Comparison of ENCODE assay signal across 16 cellular contexts in genomic region chr17:41654134-41654907, GRCh38. TPM values are rescaled to one million over a fixed set of nuclear protein-coding genes. Genes with fewer than 3 reads are reported as not detected.
DNase-seq lines count a peak whose midpoint lies in the region; ATAC-seq lines count a peak whose summit lies in the region.
"Had no signal": no experiment of that assay in that cellular context is flagged by ENCODE, and none has a peak within 500 bp of the region (broad histone marks: within the 10 kb centered on the region; RNA-seq: fewer than 3 reads in every experiment).

No MANE protein-coding gene starts in this region.

- ATAC-seq in HG03571 (IDR thresholded peaks at IDR 0.05; ENCODE audit: unreplicated experiment) (no peak), HG03439 (IDR thresholded peaks at IDR 0.05; ENCODE audit: unreplicated experiment) (no peak)
- ATAC-seq: activated T-helper 17 cell treated with anti-CD3 and anti-CD28 coated beads, Interleukin-2, amount 50 U/mL, for 72 hours had no signal

- H3K27ac Mint-ChIP-seq in activated CD4-positive, alpha-beta memory T cell treated with anti-CD3 and anti-CD28 coated beads, Interleukin-2, amount 10 ng/mL, durations not matched to agents 7 days and 5 days: no peak overlapping the region
- H3K27ac Mint-ChIP-seq: activated T-helper 17 cell treated with anti-CD3 and anti-CD28 coated beads, Interleukin-2, amount 50 U/mL, for 72 hours had no signal

- H3K27me3 Mint-ChIP-seq in activated CD4-positive, alpha-beta memory T cell treated with anti-CD3 and anti-CD28 coated beads, Interleukin-2, amount 10 ng/mL, durations not matched to agents 7 days and 5 days: peaks cover 2% of the 10 kb centered on the region

- H3K27me3 ChIP-seq in duodenal mucosa (ENCODE audit: control insufficient read depth in 1 of 2, insufficient read depth in 2 of 2, low read length in 2 of 2): no peaks in the 10 kb centered on the region
- H3K27me3 ChIP-seq in muscle layer of duodenum (ENCODE audit: low read depth, low read length): no peaks in the 10 kb centered on the region
- H3K27me3 ChIP-seq: brain microvascular endothelial cell, MG63 had no signal

- peak; percentile 44 for DNase-seq in NCI-H748 (lab: John Stamatoyannopoulos, UW; ENCODE audit: unreplicated experiment)
- no peak for DNase-seq in NCI-H748 treated with DMSO at 0.1 percent for 48 hours (lab: John Stamatoyannopoulos, UW)
- peak; percentile 88 for DNase-seq in ureter (ENCODE audit: low spot score)
- DNase-seq in activated CD4-positive, alpha-beta memory T cell treated with anti-CD3 and anti-CD28 coated beads, Interleukin-2, amount 10 ng/mL, durations not matched to agents 7 days and 5 days: no peak
- DNase-seq: activated CD4-positive, alpha-beta T cell treated with anti-CD3 and anti-CD28 coated beads for 1 hour; brain microvascular endothelial cell; MG63; NCI-H446 treated with DMSO at 0.1 percent for 48 hours; occipital lobe; stimulated activated CD4-positive, alpha-beta T cell treated with anti-CD3 and anti-CD28 coated beads, Interleukin-2, amount 100 ng/mL, for 48 hours; stimulated activated naive CD4-positive, alpha-beta T cell treated with Interleukin-2 at 50 U/mL for 16 hours had no signal

- peak overlapping the region; percentile 84 to 86 for H3K9ac ChIP-seq in duodenal mucosa (ENCODE audit: low read depth in 1 of 2, low read length in 2 of 2)

- H3K9me3 Mint-ChIP-seq in activated CD4-positive, alpha-beta memory T cell treated with anti-CD3 and anti-CD28 coated beads, Interleukin-2, amount 10 ng/mL, durations not matched to agents 7 days and 5 days: no peaks in the 10 kb centered on the region
- H3K9me3 Mint-ChIP-seq: activated T-helper 17 cell treated with anti-CD3 and anti-CD28 coated beads, Interleukin-2, amount 50 U/mL, for 72 hours had no signal

- H3K27ac ChIP-seq in duodenal mucosa (ENCODE audit: low read depth, low read length) (peak overlapping the region; percentile 94), muscle layer of duodenum (ENCODE audit: low read length) (peak overlapping the region; percentile 87)
- H3K27ac ChIP-seq: brain microvascular endothelial cell had no signal

- H3K9me3 ChIP-seq in duodenal mucosa (ENCODE audit: control insufficient read depth in 1 of 2, low read length in 2 of 2) (no peaks in the 10 kb centered on the region), muscle layer of duodenum (ENCODE audit: control insufficient read depth in 1 of 2, low read length in 2 of 2) (no peaks in the 10 kb centered on the region)
- H3K9me3 ChIP-seq: MG63 had no signal

- H3K4me1 Mint-ChIP-seq in activated CD4-positive, alpha-beta memory T cell treated with anti-CD3 and anti-CD28 coated beads, Interleukin-2, amount 10 ng/mL, durations not matched to agents 7 days and 5 days: no peaks in the 10 kb centered on the region
- H3K4me1 Mint-ChIP-seq: activated T-helper 17 cell treated with anti-CD3 and anti-CD28 coated beads, Interleukin-2, amount 50 U/mL, for 72 hours had no signal

- H3K4me3 ChIP-seq in duodenal mucosa (ENCODE audit: low read depth in 1 of 2, low read length in 2 of 2) (peak overlapping the region in 1 of 2 donors; percentile 41), muscle layer of duodenum (ENCODE audit: low read depth in 1 of 2, low read length in 2 of 2) (no peak overlapping the region)
- H3K4me3 ChIP-seq: MG63 had no signal

- peaks cover 87 to 93% of the 10 kb centered on the region in 2 donors for H3K4me1 ChIP-seq in duodenal mucosa (ENCODE audit: control insufficient read depth in 1 of 2, insufficient read depth in 2 of 2, low read length in 2 of 2)
- peaks cover 0 to 7% of the 10 kb centered on the region in 2 donors for H3K4me1 ChIP-seq in muscle layer of duodenum (ENCODE audit: control insufficient read depth in 1 of 2, insufficient read depth in 2 of 2, low read length in 2 of 2)

- POLR2A ChIA-PET in activated CD4-positive, alpha-beta memory T cell treated with anti-CD3 and anti-CD28 coated beads, Interleukin-2, amount 10 ng/mL, durations not matched to agents 7 days and 5 days (lab: Charles Lee): interaction anchor here (1.5 to 2.0 kb wide), 2 partner anchors 12 to 35 kb away, joined by 6 read pairs; no protein-coding TSS in a partner anchor

- H3K4me3 Mint-ChIP-seq in activated CD4-positive, alpha-beta memory T cell treated with anti-CD3 and anti-CD28 coated beads, Interleukin-2, amount 10 ng/mL, durations not matched to agents 7 days and 5 days: no peak overlapping the region
- H3K4me3 Mint-ChIP-seq: activated T-helper 17 cell treated with anti-CD3 and anti-CD28 coated beads, Interleukin-2, amount 50 U/mL, for 72 hours had no signal

- no peaks in the 10 kb centered on the region for H3K36me3 Mint-ChIP-seq in activated CD4-positive, alpha-beta memory T cell treated with anti-CD3 and anti-CD28 coated beads, Interleukin-2, amount 10 ng/mL, durations not matched to agents 7 days and 5 days (ENCODE audit: low read depth)

- H3K36me3 ChIP-seq in duodenal mucosa (ENCODE audit: control insufficient read depth in 1 of 2, insufficient read depth in 2 of 2, low read length in 2 of 2) (no peaks in the 10 kb centered on the region), muscle layer of duodenum (ENCODE audit: control insufficient read depth in 1 of 2, insufficient read depth in 2 of 2, low read length in 2 of 2) (no peaks in the 10 kb centered on the region)
- H3K36me3 ChIP-seq: brain microvascular endothelial cell, MG63 had no signal

- CTCF ChIA-PET in activated CD4-positive, alpha-beta memory T cell treated with anti-CD3 and anti-CD28 coated beads, Interleukin-2, amount 10 ng/mL, durations not matched to agents 7 days and 5 days (lab: Charles Lee): interaction anchor here (11.7 kb wide), 1 partner anchor 10 kb away, joined by 330 read pairs; no protein-coding TSS in a partner anchor

RNA-seq across cellular contexts. Expression of gene KRT17, which starts 29.9 kb away (rescaled TPM):
- 223 TPM for total RNA-seq in ureter
- not detected for total RNA-seq in activated CD4-positive, alpha-beta memory T cell treated with anti-CD3 and anti-CD28 coated beads, Interleukin-2, amount 10 ng/mL, durations not matched to agents 7 days and 5 days

RNA-seq across cellular contexts. Expression of gene EIF1, which starts 34.4 kb away (rescaled TPM):
- 1,012 TPM for total RNA-seq in ureter
- total RNA-seq in activated CD4-positive, alpha-beta memory T cell treated with anti-CD3 and anti-CD28 coated beads, Interleukin-2, amount 10 ng/mL, durations not matched to agents 7 days and 5 days: 100 to 1,000 TPM; 933 to 950 TPM

RNA-seq across cellular contexts. Expression of gene KRT16, which starts 41.8 kb away (rescaled TPM):
- total RNA-seq in ureter: 0.73 TPM
- total RNA-seq in activated CD4-positive, alpha-beta memory T cell treated with anti-CD3 and anti-CD28 coated beads, Interleukin-2, amount 10 ng/mL, durations not matched to agents 7 days and 5 days: not detected
- total RNA-seq: activated T-helper 17 cell treated with anti-CD3 and anti-CD28 coated beads, Interleukin-2, amount 50 U/mL, for 72 hours; occipital lobe had no signal

RNA-seq across cellular contexts. Expression of gene GAST, which starts 57.8 kb away (rescaled TPM):
- not detected for total RNA-seq in ureter
- total RNA-seq in activated CD4-positive, alpha-beta memory T cell treated with anti-CD3 and anti-CD28 coated beads, Interleukin-2, amount 10 ng/mL, durations not matched to agents 7 days and 5 days: not detected
- total RNA-seq: activated T-helper 17 cell treated with anti-CD3 and anti-CD28 coated beads, Interleukin-2, amount 50 U/mL, for 72 hours; occipital lobe had no signal

Comparison
In these comparisons a context has a peak if more than half of its experiments do, and no peak if none do; other contexts are left out.
1. DNase-seq: peak in NCI-H748 (single experiment) and ureter (single experiment); none in NCI-H748 treated with DMSO at 0.1 percent for 48 hours (single experiment) and activated CD4-positive, alpha-beta memory T cell treated with anti-CD3 and anti-CD28 coated beads, Interleukin-2, amount 10 ng/mL, durations not matched to agents 7 days and 5 days (single experiment).
2. RNA of gene KRT17, which starts 29.9 kb away (total RNA-seq): 223 TPM in ureter (single experiment); not detected in activated CD4-positive, alpha-beta memory T cell treated with anti-CD3 and anti-CD28 coated beads, Interleukin-2, amount 10 ng/mL, durations not matched to agents 7 days and 5 days; every median in the first group is over 100 times any median in the second.